Comparison of ENCODE assay signal across 9 cellular contexts in the genomic region with DNA sequence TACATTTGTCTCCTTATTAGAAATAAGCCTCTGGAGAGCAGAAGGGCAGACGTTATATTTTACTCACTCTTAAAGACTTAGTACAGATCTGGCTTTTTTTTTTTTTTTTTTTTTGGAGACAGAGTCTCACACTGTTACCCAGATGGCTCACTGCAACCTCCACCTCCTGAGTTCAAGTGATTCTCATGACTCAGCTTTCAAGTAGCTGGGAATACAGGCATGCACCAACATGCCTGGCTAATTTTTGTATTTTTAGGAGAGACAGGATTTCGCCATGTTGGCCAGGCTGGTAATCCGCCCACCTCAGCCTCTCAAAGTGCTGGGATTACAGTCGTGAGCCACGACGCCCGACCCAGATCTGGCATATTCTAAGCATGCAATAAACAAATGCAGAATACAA. TPM values are rescaled to one million over a fixed set of nuclear protein-coding genes. Genes with fewer than 3 reads are reported as not detected.
DNase-seq lines count a peak whose midpoint lies in the region; ATAC-seq, FAIRE-seq and TF ChIP-seq lines count a peak whose summit lies in the region.
"Had no signal": no experiment of that assay in that cellular context is flagged by ENCODE, and none has a peak within 500 bp of the region (broad histone marks: within the 10 kb centered on the region; RNA-seq: fewer than 3 reads in every experiment).

No MANE protein-coding gene starts in this region.

- H3K9me3 ChIP-seq in trophoblast cell (ENCODE audit: insufficient read depth, low read depth, low read length) (no peaks in the 10 kb centered on the region), kidney (ENCODE audit: control insufficient read depth in 1 of 2, low read length in 2 of 2) (no peaks in the 10 kb centered on the region)

- H3K27ac ChIP-seq in trophoblast cell (ENCODE audit: low read depth, low read length) (peak overlapping the region; percentile 78), kidney (ENCODE audit: low read depth in 2 of 2, low read length in 2 of 2) (no peak overlapping the region)

- peak; percentile 68 for DNase-seq in GM04504 (ENCODE audit: low read depth)
- peak; percentile 56 for DNase-seq in NCI-H446 treated with DMSO at 0.1 percent for 48 hours (lab: John Stamatoyannopoulos, UW)
- DNase-seq in dedifferentiated amniotic fluid mesenchymal stem cell (ENCODE audit: extremely low spot score): peak; percentile 53
- DNase-seq in trophoblast cell: peak; percentile 44 to 70
- no peak for DNase-seq in kidney
- DNase-seq in left colon: no peak
- DNase-seq: naive thymus-derived CD4-positive, alpha-beta T cell; NCI-H2081 had no signal

- H2AFZ ChIP-seq in trophoblast cell (ENCODE audit: insufficient read depth, low read length, poor library complexity): no peak overlapping the region

- no peak overlapping the region for H3K4me3 ChIP-seq in trophoblast cell (ENCODE audit: low read depth, low read length)
- H3K4me3 ChIP-seq in kidney (ENCODE audit: low read length in 2 of 2): no peak overlapping the region

- peaks cover 2% of the 10 kb centered on the region for H3K79me2 ChIP-seq in trophoblast cell (ENCODE audit: control insufficient read depth, insufficient read depth, low read length, poor library complexity)

- no peak overlapping the region for H3K4me2 ChIP-seq in trophoblast cell (ENCODE audit: low read length)

- peak overlapping the region; percentile 97 for H2BK5ac ChIP-seq in trophoblast cell (ENCODE audit: low read depth, low read length, poor library complexity)

- FAIRE-seq in kidney (lab: Jason Lieb, UNC): no peak

- intact Hi-C loops in kidney (cut with DNase I) (no loop called here), left colon (cut with DNase I, micrococcal nuclease) (no loop called here)

- no peak overlapping the region for H3K23ac ChIP-seq in trophoblast cell (ENCODE audit: low read length)

- peak overlapping the region; percentile 77 for H3K14ac ChIP-seq in trophoblast cell (ENCODE audit: low read length)

- no peak overlapping the region for H2BK12ac ChIP-seq in trophoblast cell (ENCODE audit: low read length)

- peak overlapping the region; percentile 80 for H2BK120ac ChIP-seq in trophoblast cell (ENCODE audit: insufficient read depth, low read length, poor library complexity)

- peak overlapping the region; percentile 68 for H4K91ac ChIP-seq in trophoblast cell (ENCODE audit: low read depth, low read length)

- H3K4me1 ChIP-seq in trophoblast cell (ENCODE audit: control insufficient read depth in 1 of 2, insufficient read depth in 2 of 2, low read length in 2 of 2): peaks cover 12 to 17% of the 10 kb centered on the region in 2 experiments
- H3K4me1 ChIP-seq in kidney (ENCODE audit: control insufficient read depth in 1 of 2, insufficient read depth in 1 of 2, low read depth in 1 of 2, low read length in 2 of 2): no peaks in the 10 kb centered on the region

- no peaks in the 10 kb centered on the region for H3K36me3 ChIP-seq in trophoblast cell (ENCODE audit: control insufficient read depth in 1 of 2, insufficient read depth in 2 of 2, low read length in 2 of 2)
- no peaks in the 10 kb centered on the region for H3K36me3 ChIP-seq in kidney (ENCODE audit: control insufficient read depth in 1 of 2, insufficient read depth in 2 of 2, low read length in 2 of 2)

- no peak for TF ChIP-seq CTCF in kidney (IDR thresholded peaks at IDR 0.05; ENCODE audit: borderline replicate concordance, extremely low read depth, insufficient read depth)

- no peaks in the 10 kb centered on the region for H3K27me3 ChIP-seq in trophoblast cell (ENCODE audit: insufficient read depth, low read length)

- WGBS in trophoblast cell (ENCODE audit: extremely low coverage, insufficient coverage, insufficient read length): no CpG with 5 or more reads among the region's 7 CpGs

- peaks cover 19% of the 10 kb centered on the region for H3K79me1 ChIP-seq in trophoblast cell (ENCODE audit: low read length)

- no peak overlapping the region for H2AK5ac ChIP-seq in trophoblast cell (ENCODE audit: low read length)

- no peak overlapping the region for H4K12ac ChIP-seq in trophoblast cell (ENCODE audit: low read depth, low read length)

- peak overlapping the region; percentile 54 for H4K8ac ChIP-seq in trophoblast cell (ENCODE audit: low read depth, low read length)

- H3K4ac ChIP-seq in trophoblast cell (ENCODE audit: low read depth, low read length): no peak overlapping the region

- no peak overlapping the region for H3K18ac ChIP-seq in trophoblast cell (ENCODE audit: low read length)

- ATAC-seq in HG03175 (IDR thresholded peaks at IDR 0.05; ENCODE audit: unreplicated experiment) (no peak), left colon (no peak)
- ATAC-seq: naive thymus-derived CD4-positive, alpha-beta T cell had no signal

- no peak overlapping the region for H3K9ac ChIP-seq in trophoblast cell (ENCODE audit: low read length)
- H3K9ac ChIP-seq in kidney (ENCODE audit: low read length in 2 of 2): no peak overlapping the region

RNA-seq across cellular contexts. Expression of a gene that starts 36.4 kb away (rescaled TPM):
- polyA plus RNA-seq in trophoblast cell (2013): 334 and 337 TPM in 2 replicates
- 11.6 TPM for total RNA-seq in kidney
- polyA plus RNA-seq in kidney (ENCODE audit: insufficient read depth, low read depth, low replicate concordance): 10.2 TPM
- total RNA-seq in left colon: 10 to 100 TPM; 14.2 to 37.7 TPM

RNA-seq across cellular contexts. Expression of a gene that starts 52.7 kb away (rescaled TPM):
- 49.1 and 51.9 TPM in 2 replicates for polyA plus RNA-seq in trophoblast cell (2013)
- 37.5 TPM for total RNA-seq in kidney
- polyA plus RNA-seq in kidney (ENCODE audit: insufficient read depth, low read depth, low replicate concordance): 52.6 TPM
- total RNA-seq in left colon: 10 to 100 TPM; 26.2 to 26.3 TPM

RNA-seq across cellular contexts. Expression of a gene that starts 53.0 kb away (rescaled TPM):
- polyA plus RNA-seq in trophoblast cell (2013): 64.5 and 64.8 TPM in 2 replicates
- total RNA-seq in kidney (83.9 TPM), left colon (10 to 100 TPM; 34.6 to 38.2 TPM)
- polyA plus RNA-seq in kidney (ENCODE audit: insufficient read depth, low read depth, low replicate concordance): 28.9 TPM

Comparison
In these comparisons a context has a peak if more than half of its experiments do, and no peak if none do; other contexts are left out.
1. DNase-seq: peak in GM04504 (single experiment), NCI-H446 treated with DMSO at 0.1 percent for 48 hours (single experiment), dedifferentiated amniotic fluid mesenchymal stem cell (single experiment) and trophoblast cell (2 of 2); none in kidney (single experiment) and left colon (0 of 2).